In the genomic region with DNA sequence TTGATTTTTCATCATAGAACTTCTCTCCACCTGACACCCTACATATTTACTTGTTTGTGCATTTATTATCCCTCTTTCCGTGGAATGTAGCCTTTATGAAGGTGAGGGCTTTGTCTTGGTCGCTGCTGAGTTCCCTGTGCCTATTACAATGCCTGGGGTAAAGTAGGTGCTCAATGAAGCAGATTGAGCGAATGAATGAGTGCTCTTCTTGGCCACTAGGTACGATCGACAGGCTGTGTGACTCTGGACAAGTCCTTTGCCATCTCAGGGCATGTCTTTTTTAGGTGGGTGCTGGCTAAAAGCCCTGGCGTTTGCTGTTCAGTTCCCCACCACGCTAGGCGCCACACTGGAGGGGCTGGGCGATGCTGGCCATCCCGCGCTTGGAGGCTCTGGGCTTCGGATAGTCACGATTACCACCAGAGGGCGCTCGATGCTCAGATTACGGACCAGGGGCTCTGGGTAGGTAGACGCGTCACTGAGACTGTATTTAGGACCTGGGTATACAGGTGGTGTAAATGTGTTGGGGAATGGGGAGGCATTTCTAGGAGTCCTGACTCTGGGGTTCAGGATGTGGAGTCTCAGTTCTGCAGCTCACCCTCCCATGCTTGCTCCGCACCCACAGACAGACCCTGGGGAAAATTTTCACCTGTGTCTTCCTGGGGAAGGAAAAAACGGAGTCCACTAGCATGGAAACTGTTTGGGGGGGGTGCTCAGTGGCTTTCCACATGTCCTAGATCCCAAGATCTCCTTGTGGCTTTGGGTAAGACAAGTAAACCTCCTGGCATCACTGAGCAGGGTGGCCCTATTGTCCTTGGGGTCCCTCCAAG, we compare ENCODE assay signal across 9 cellular contexts.
DNase-seq lines count a peak whose midpoint lies in the region; ATAC-seq and TF ChIP-seq lines count a peak whose summit lies in the region.
"Had no signal": no experiment of that assay in that cellular context is flagged by ENCODE, and none has a peak within 500 bp of the region (broad histone marks: within the 10 kb centered on the region; RNA-seq: fewer than 3 reads in every experiment).

No MANE protein-coding gene starts in this region.

- no peak overlapping the region for H3K27ac Mint-ChIP-seq in activated naive CD4-positive, alpha-beta T cell treated with anti-CD3 and anti-CD28 coated beads, Interleukin-2, amount 50 U/mL, for 72 hours
- H3K27ac Mint-ChIP-seq: dendritic cell treated with granulocyte-macrophage colony-stimulating factor and Interleukin-4, amounts not matched to agents 40 ng/mL and 50 ng/mL, for 4 days had no signal

- H3K36me3 Mint-ChIP-seq in activated naive CD4-positive, alpha-beta T cell treated with anti-CD3 and anti-CD28 coated beads, Interleukin-2, amount 50 U/mL, for 72 hours = no peaks in the 10 kb centered on the region

- no peaks in the 10 kb centered on the region for H3K9me3 Mint-ChIP-seq in activated naive CD4-positive, alpha-beta T cell treated with anti-CD3 and anti-CD28 coated beads, Interleukin-2, amount 50 U/mL, for 72 hours
- H3K9me3 Mint-ChIP-seq: dendritic cell treated with granulocyte-macrophage colony-stimulating factor and Interleukin-4, amounts not matched to agents 40 ng/mL and 50 ng/mL, for 4 days had no signal

- intact Hi-C loops in left cardiac atrium (cut with DNase I) = loop anchor here in 1 of 2 donors (10.0 kb wide), 1 partner anchor 881 kb away; no protein-coding TSS in a partner anchor

- ATAC-seq in SK-N-SH treated with all-trans-retinoic acid at 6 μM for 48 hours = peak; percentile 98
- ATAC-seq in activated naive CD4-positive, alpha-beta T cell treated with anti-CD3 and anti-CD28 coated beads, Interleukin-2, amount 50 U/mL, for 72 hours = peak; percentile 81 to 94
- ATAC-seq in left cardiac atrium = peak in 1 of 2 donors; percentile 75
- no peak for ATAC-seq in HG02884 (IDR thresholded peaks at IDR 0.05; ENCODE audit: unreplicated experiment)
- ATAC-seq in GM21528 (IDR thresholded peaks at IDR 0.05; ENCODE audit: low FRiP score, unreplicated experiment) = no peak

- in situ Hi-C loops in G401 (cut with HindIII; ENCODE audit: low sequenced_read_pairs) = no loop called here

- DNase-seq in G401 (ENCODE audit: low spot score) (peak; percentile 58), NCI-H1092 treated with DMSO at 0.1 percent for 48 hours (lab: John Stamatoyannopoulos, UW) (peak; percentile 75), left cardiac atrium (peak; percentile 62), retina (peak; percentile 79)
- peak in 1 of 2 donors; percentile 82 for DNase-seq in activated naive CD4-positive, alpha-beta T cell treated with anti-CD3 and anti-CD28 coated beads, Interleukin-2, amount 50 U/mL, for 72 hours (ENCODE audit: low spot score in 2 of 2)

TF ChIP-seq in SK-N-SH treated with all-trans-retinoic acid at 6 μM for 48 hours, 23 proteins besides CTCF, POLR2A, EP300 and RAD21:
- TF ChIP-seq SNAI2 (CRISPR knock-in tag; IDR thresholded peaks at IDR 0.05) (no peak), BACH2 (CRISPR knock-in tag; IDR thresholded peaks at IDR 0.05; ENCODE audit: borderline replicate concordance) (no peak), CSDC2 (CRISPR knock-in tag; IDR thresholded peaks at IDR 0.05) (no peak)

Comparison
In these comparisons a context has a peak if more than half of its experiments do, and no peak if none do; other contexts are left out.
1. ATAC-seq: peak in SK-N-SH treated with all-trans-retinoic acid at 6 μM for 48 hours (single experiment) and activated naive CD4-positive, alpha-beta T cell treated with anti-CD3 and anti-CD28 coated beads, Interleukin-2, amount 50 U/mL, for 72 hours (2 of 2); none in HG02884 (single experiment) and GM21528 (single experiment).